13 cellular contexts compared by ENCODE assay signal in the genomic region with DNA sequence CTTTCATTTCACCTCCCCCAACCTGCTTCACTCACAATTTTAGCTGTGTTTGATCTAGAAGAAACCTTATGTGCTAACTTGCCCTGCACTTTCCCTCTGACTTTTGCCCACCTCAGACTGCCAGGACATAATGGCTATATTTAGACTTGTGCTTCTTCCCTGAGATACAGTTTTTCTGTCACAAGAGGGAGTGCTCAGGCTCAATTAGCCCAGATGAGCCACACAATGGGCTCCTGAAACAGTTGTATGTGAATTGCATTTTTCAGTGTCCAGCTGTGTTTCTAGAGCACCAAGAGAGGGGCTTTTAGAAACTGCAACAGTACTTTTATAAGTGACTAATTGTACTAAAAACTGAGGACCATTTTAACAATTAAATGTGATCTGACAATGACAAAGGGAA.
DNase-seq lines count a peak whose midpoint lies in the region; ATAC-seq and TF ChIP-seq lines count a peak whose summit lies in the region.
"Had no signal": no experiment of that assay in that cellular context is flagged by ENCODE, and none has a peak within 500 bp of the region (broad histone marks: within the 10 kb centered on the region; RNA-seq: fewer than 3 reads in every experiment).

No MANE protein-coding gene starts in this region.

- DNase-seq in ACHN (peak; percentile 21), H7 (peak; percentile 12), iPS DF 6.9 (ENCODE audit: low read depth, low spot score) (peak; percentile 5), GM10266 (ENCODE audit: extremely low spot score) (no peak), MV-4-11 (lab: John Stamatoyannopoulos, UW) (no peak)
- DNase-seq: activated CD8-positive, alpha-beta memory T cell treated with anti-CD3 and anti-CD28 coated beads, Interleukin-2, amount 50 U/mL, for 4 hours; body of pancreas; stimulated activated CD4-positive, alpha-beta T cell treated with anti-CD3 and anti-CD28 coated beads, Interleukin-15, amount 100 ng/mL, for 24 hours had no signal

- no peak overlapping the region for H3K9ac ChIP-seq in OCI-LY3 (ENCODE audit: low read length)
- H3K9ac ChIP-seq: BLaER1 had no signal

- no peaks in the 10 kb centered on the region for H4K20me1 ChIP-seq in OCI-LY3 (ENCODE audit: insufficient read depth, low read length)
- H4K20me1 ChIP-seq: BLaER1 had no signal

- H3K36me3 ChIP-seq in H7 (replicated peaks; ENCODE audit: control insufficient read depth, insufficient read depth, low read length) (no peaks in the 10 kb centered on the region), OCI-LY3 (replicated peaks; ENCODE audit: low read depth, low read length) (no peaks in the 10 kb centered on the region), iPS DF 6.9 (ENCODE audit: control insufficient read depth, insufficient read depth, low read length) (no peaks in the 10 kb centered on the region)
- H3K36me3 ChIP-seq: BLaER1 had no signal

- in situ Hi-C loops in ACHN (cut with HindIII; ENCODE audit: low pct_ligation_motif_present, low pct_unique_long_range_greater_than_20kb, low sequenced_read_pairs) = no loop called here

- H3K4me2 ChIP-seq in OCI-LY3 (ENCODE audit: low read length) = no peak overlapping the region
- H3K4me2 ChIP-seq: BLaER1 had no signal

- H3K4me3 ChIP-seq in H7 (ENCODE audit: insufficient read depth, low read depth, low read length) = no peak overlapping the region
- H3K4me3 ChIP-seq in OCI-LY3 (ENCODE audit: low read length) = no peak overlapping the region
- no peak overlapping the region for H3K4me3 ChIP-seq in iPS DF 6.9 (ENCODE audit: low read length)
- H3K4me3 ChIP-seq: BLaER1, body of pancreas had no signal

- peak; percentile 40; the same call in 1 of the 2 replicates for TF ChIP-seq CTCF in OCI-LY3 (IDR thresholded peaks at IDR 0.05; ENCODE audit: low read depth, low read length)
- no peak for TF ChIP-seq CTCF in GM10266 (IDR thresholded peaks at IDR 0.05; ENCODE audit: control insufficient read depth, insufficient read depth, low read depth, missing control alignments)

- H3K27me3 ChIP-seq in H7 (ENCODE audit: control insufficient read depth, insufficient read depth, low read length) (no peaks in the 10 kb centered on the region), OCI-LY3 (ENCODE audit: low read depth, low read length) (no peaks in the 10 kb centered on the region), iPS DF 6.9 (ENCODE audit: control insufficient read depth, insufficient read depth, low read length) (no peaks in the 10 kb centered on the region)
- H3K27me3 ChIP-seq: BLaER1, body of pancreas had no signal

- 0 out of 2 replicates have a peak overlapping the region, but pooled peaks have one; percentile 15 for H2AFZ ChIP-seq in OCI-LY3 (ENCODE audit: low read depth, low read length)

- H3K27ac ChIP-seq in OCI-LY3 (ENCODE audit: low read length) (no peak overlapping the region), iPS DF 6.9 (ENCODE audit: low read length) (no peak overlapping the region)
- H3K27ac ChIP-seq: BLaER1, body of pancreas, HL-60 had no signal

- H3K4me1 ChIP-seq in OCI-LY3 (ENCODE audit: low read length) (peaks cover 21% of the 10 kb centered on the region), iPS DF 6.9 (ENCODE audit: control insufficient read depth, insufficient read depth, low read length) (no peaks in the 10 kb centered on the region)
- H3K4me1 ChIP-seq: body of pancreas had no signal

- H3K9me3 ChIP-seq in OCI-LY3 (ENCODE audit: insufficient read depth, low read length) (no peaks in the 10 kb centered on the region), iPS DF 6.9 (ENCODE audit: control insufficient read depth, insufficient read depth, low read length) (no peaks in the 10 kb centered on the region)
- H3K9me3 ChIP-seq: BLaER1, body of pancreas had no signal

- no peaks in the 10 kb centered on the region for H3K79me2 ChIP-seq in OCI-LY3 (ENCODE audit: low read length)

- ATAC-seq in GM21723 (IDR thresholded peaks at IDR 0.05; ENCODE audit: unreplicated experiment) (no peak), GM18870 (IDR thresholded peaks at IDR 0.05; ENCODE audit: unreplicated experiment) (no peak)
- ATAC-seq: body of pancreas had no signal

Comparison
In these comparisons a context has a peak if more than half of its experiments do, and no peak if none do; other contexts are left out.
1. DNase-seq: peak in ACHN (single experiment), H7 (single experiment) and iPS DF 6.9 (single experiment); none in GM10266 (single experiment) and MV-4-11 (single experiment).